In genomic region chr6:52515219-52515960, GRCh38 we compare ENCODE assay signal across 13 cellular contexts.
A peak's percentile ranks its signal among the peaks of the same experiment; 100 is the strongest.
DNase-seq lines count a peak whose midpoint lies in the region; ATAC-seq, FAIRE-seq and TF ChIP-seq lines count a peak whose summit lies in the region.
"Had no signal": no experiment of that assay in that cellular context is flagged by ENCODE, and none has a peak within 500 bp of the region (broad histone marks: within the 10 kb centered on the region; RNA-seq: fewer than 3 reads in every experiment).

No MANE protein-coding gene starts in this region.

- H3K4me1 ChIP-seq in A549, result peaks cover 75% of the 10 kb centered on the region

- H3K27me3 Mint-ChIP-seq in osteocyte (ENCODE audit: unreplicated experiment), result no peaks in the 10 kb centered on the region

- no peak for TF ChIP-seq POLR2A in A549 (IDR thresholded peaks at IDR 0.05; ENCODE audit: low read length)

- ATAC-seq in A549, result no peak
- ATAC-seq in GM19397 (IDR thresholded peaks at IDR 0.05; ENCODE audit: unreplicated experiment), result no peak

- H3K27ac ChIP-seq in A549, result peak overlapping the region; percentile 94 to 96

- no peak for TF ChIP-seq EP300 in A549 (IDR thresholded peaks at IDR 0.05)

- DNase-seq in A549 (ENCODE audit: low read depth in 1 of 2, low spot score in 1 of 2) (peak in 1 of 2 experiments; percentile 38), NCI-H69 (lab: John Stamatoyannopoulos, UW) (peak; percentile 30), epithelial cell of esophagus (ENCODE audit: low read depth) (peak; percentile 88), osteocyte (ENCODE audit: extremely low spot score, unreplicated experiment) (no peak), NCI-H345 treated with DMSO at 0.1 percent for 48 hours (lab: John Stamatoyannopoulos, UW; ENCODE audit: unreplicated experiment) (no peak), NCI-H1105 treated with DMSO at 0.1 percent for 48 hours (lab: John Stamatoyannopoulos, UW) (no peak)
- DNase-seq in activated effector memory CD4-positive, alpha-beta T cell treated with anti-CD3 and anti-CD28 coated beads, Interleukin-2, amount 50 U/mL, for 16 hours, result no peak
- DNase-seq: AML-193; effector memory CD4-positive, alpha-beta T cell; NCI-H1694; stimulated activated naive CD4-positive, alpha-beta T cell had no signal

- CTCF ChIA-PET in A549 (lab: Yijun Ruan, JAX), result interaction anchor here (0.5 to 1.7 kb wide), 4 partner anchors 21 to 108 kb away, joined by 3 to 5 read pairs (median 4); partner anchors contain the start of gene TRAM2

- H3K4me3 Mint-ChIP-seq in osteocyte (ENCODE audit: unreplicated experiment), result no peak overlapping the region
- H3K4me3 Mint-ChIP-seq: T-helper 2 cell treated with Interferon-gamma antibody and Interleukin-4, amounts not matched to agents 5 μg/mL and 100 μg/mL, for 36 hours had no signal

- no peaks in the 10 kb centered on the region for H3K9me3 Mint-ChIP-seq in osteocyte (ENCODE audit: unreplicated experiment)
- H3K9me3 Mint-ChIP-seq: T-helper 2 cell treated with Interferon-gamma antibody and Interleukin-4, amounts not matched to agents 5 μg/mL and 100 μg/mL, for 36 hours had no signal

- peaks cover 99% of the 10 kb centered on the region for H3K4me1 Mint-ChIP-seq in osteocyte (ENCODE audit: unreplicated experiment)

- no peaks in the 10 kb centered on the region for H3K9me3 ChIP-seq in A549

- peak overlapping the region; percentile 83 for H3K4me2 ChIP-seq in A549

- POLR2A ChIA-PET in A549 (lab: Yijun Ruan, JAX), result interaction anchor here (1.2 kb wide), 1 partner anchor 11 kb away, joined by 4 read pairs; no protein-coding TSS in a partner anchor

- H3K36me3 Mint-ChIP-seq in osteocyte (ENCODE audit: unreplicated experiment), result peaks cover 85% of the 10 kb centered on the region

- no peak for FAIRE-seq in A549 (lab: Jason Lieb, UNC)

- TF ChIP-seq CTCF in A549 (IDR thresholded peaks at IDR 0.05) (no peak), epithelial cell of esophagus (IDR thresholded peaks at IDR 0.05; ENCODE audit: insufficient read depth, low read depth, low read length, missing control alignments) (no peak), osteocyte (IDR thresholded peaks at IDR 0.05) (no peak)

- H3K4me3 ChIP-seq in A549, result no peak overlapping the region
- no peak overlapping the region for H3K4me3 ChIP-seq in epithelial cell of esophagus (ENCODE audit: low read length)

- peak overlapping the region; percentile 99 for H3K27ac Mint-ChIP-seq in osteocyte (ENCODE audit: unreplicated experiment)
- H3K27ac Mint-ChIP-seq: T-helper 2 cell treated with Interferon-gamma antibody and Interleukin-4, amounts not matched to agents 5 μg/mL and 100 μg/mL, for 36 hours had no signal

- no peak for TF ChIP-seq RAD21 in A549 (conservative IDR thresholded peaks at IDR 0.05 in 1 of 2, IDR thresholded peaks at IDR 0.05 in 1 of 2)

- 4% methylated on average over 2 of the region's 2 CpGs for WGBS in A549 (ENCODE audit: missing lambda C conversion rate)

TF ChIP-seq in A549, 52 proteins besides CTCF, POLR2A, EP300 and RAD21:
- TF ChIP-seq CEBPB (IDR thresholded peaks at IDR 0.05) (no peak), POLR2AphosphoS2 (conservative IDR thresholded peaks at IDR 0.05; ENCODE audit: low read length) (no peak), HES2 (IDR thresholded peaks at IDR 0.05) (no peak), ZNF302 (CRISPR knock-in tag; IDR thresholded peaks at IDR 0.05) (no peak), MAZ (IDR thresholded peaks at IDR 0.05; ENCODE audit: borderline replicate concordance, low read depth, low read length) (no peak), HOXA7 (CRISPR knock-in tag; IDR thresholded peaks at IDR 0.05) (no peak), ZSCAN20 (CRISPR knock-in tag; IDR thresholded peaks at IDR 0.05) (no peak), REST (IDR thresholded peaks at IDR 0.05) (no peak), HDAC2 (IDR thresholded peaks at IDR 0.05) (no peak), ELK1 (IDR thresholded peaks at IDR 0.05; ENCODE audit: low read depth, low read length) (no peak), PHF8 (IDR thresholded peaks at IDR 0.05; ENCODE audit: borderline replicate concordance, low read depth) (no peak), FOSL2 (IDR thresholded peaks at IDR 0.05) (no peak), FOSL2 (CRISPR knock-in tag; IDR thresholded peaks at IDR 0.05) (no peak), JUN (IDR thresholded peaks at IDR 0.05) (no peak), BHLHE40 (IDR thresholded peaks at IDR 0.05; ENCODE audit: low read depth, low read length) (no peak), KDM1A (IDR thresholded peaks at IDR 0.05; ENCODE audit: low read depth) (no peak), FOXS1 (CRISPR knock-in tag; IDR thresholded peaks at IDR 0.05) (no peak)

Comparison
In these comparisons a context has a peak if more than half of its experiments do, and no peak if none do; other contexts are left out.
1. DNase-seq: peak in NCI-H69 (single experiment) and epithelial cell of esophagus (single experiment); none in osteocyte (single experiment), NCI-H345 treated with DMSO at 0.1 percent for 48 hours (single experiment), activated effector memory CD4-positive, alpha-beta T cell treated with anti-CD3 and anti-CD28 coated beads, Interleukin-2, amount 50 U/mL, for 16 hours (single experiment) and NCI-H1105 treated with DMSO at 0.1 percent for 48 hours (single experiment).